9 cellular contexts compared by ENCODE assay signal in the genomic region with DNA sequence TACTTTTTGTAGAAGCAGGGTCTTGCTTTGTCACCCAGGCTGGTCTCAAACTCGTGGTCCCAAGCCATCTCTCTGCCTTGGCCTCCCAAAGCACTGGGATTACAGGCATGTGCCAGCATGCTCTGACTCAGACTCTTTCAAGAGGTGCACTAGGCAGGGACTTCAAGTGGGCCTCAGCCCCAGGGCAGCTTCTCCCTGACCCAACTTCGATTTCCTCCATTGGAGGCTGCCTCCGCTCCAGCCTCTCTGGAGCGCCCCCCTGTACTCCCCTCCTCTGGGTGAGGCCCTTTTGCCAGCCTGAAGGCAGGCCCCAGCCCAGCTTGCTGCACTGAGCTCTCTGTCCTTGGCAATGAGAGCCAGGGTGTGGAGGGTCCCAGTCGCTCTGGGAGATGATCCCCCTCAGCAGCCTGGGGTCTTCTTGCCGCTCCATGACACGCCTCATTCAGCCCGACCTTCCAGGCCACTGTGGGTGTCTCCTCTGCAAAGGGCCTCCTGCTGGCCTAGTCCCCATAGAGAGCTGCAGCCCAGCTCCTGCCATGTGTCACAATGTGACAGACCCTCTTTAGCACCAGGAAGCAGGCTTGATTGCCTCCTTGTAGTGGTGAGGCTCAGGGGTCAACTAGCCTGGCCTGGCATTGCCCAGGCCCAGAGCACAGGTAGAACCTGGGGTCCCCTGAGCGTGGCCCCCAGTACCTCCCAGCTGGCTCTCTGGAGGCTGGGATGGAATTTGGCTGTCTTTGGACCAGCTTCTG. TPM values are rescaled to one million over a fixed set of nuclear protein-coding genes. Genes with fewer than 3 reads are reported as not detected.
A peak's percentile ranks its signal among the peaks of the same experiment; 100 is the strongest.
DNase-seq lines count a peak whose midpoint lies in the region; ATAC-seq and TF ChIP-seq lines count a peak whose summit lies in the region.
"Had no signal": no experiment of that assay in that cellular context is flagged by ENCODE, and none has a peak within 500 bp of the region (broad histone marks: within the 10 kb centered on the region; RNA-seq: fewer than 3 reads in every experiment).

No MANE protein-coding gene starts in this region.

- H3K9me3 ChIP-seq in GM23248 (ENCODE audit: low read depth) (no peaks in the 10 kb centered on the region), NT2/D1 (ENCODE audit: insufficient read depth, low read length) (no peaks in the 10 kb centered on the region), hepatocyte (ENCODE audit: low read depth) (no peaks in the 10 kb centered on the region)

- H3K27ac ChIP-seq in GM23248 (no peak overlapping the region), hepatocyte (peak overlapping the region; percentile 43)

- no peak for TF ChIP-seq CTCF in hepatocyte (IDR thresholded peaks at IDR 0.05; ENCODE audit: poor library complexity)

- no peaks in the 10 kb centered on the region for H3K27me3 ChIP-seq in GM23248 (replicated peaks; ENCODE audit: insufficient read depth)
- no peaks in the 10 kb centered on the region for H3K27me3 ChIP-seq in NT2/D1 (ENCODE audit: insufficient read depth, insufficient read length)
- no peaks in the 10 kb centered on the region for H3K27me3 ChIP-seq in hepatocyte

- in situ Hi-C loops in GM23248 (cut with MboI) = no loop called here

- peaks cover 4% of the 10 kb centered on the region for H3K36me3 Mint-ChIP-seq in effector memory CD8-positive, alpha-beta T cell (ENCODE audit: insufficient read depth)

- H3K27ac Mint-ChIP-seq in effector memory CD8-positive, alpha-beta T cell = peak overlapping the region in 1 of 2 donors; percentile 71

- H3K9me2 ChIP-seq in GM23248 (ENCODE audit: insufficient read depth) = no peaks in the 10 kb centered on the region
- H3K9me2 ChIP-seq in hepatocyte (replicated peaks; ENCODE audit: insufficient read depth) = no peaks in the 10 kb centered on the region

- H3K4me3 ChIP-seq in GM23248 = no peak overlapping the region
- no peak overlapping the region for H3K4me3 ChIP-seq in NT2/D1 (ENCODE audit: insufficient read length, low read depth)
- no peak overlapping the region for H3K4me3 ChIP-seq in hepatocyte

- H2AFZ ChIP-seq in GM23248 (no peak overlapping the region), hepatocyte (no peak overlapping the region)

- no peaks in the 10 kb centered on the region for H3K27me3 Mint-ChIP-seq in effector memory CD8-positive, alpha-beta T cell

- no peak overlapping the region for H3K4me3 Mint-ChIP-seq in effector memory CD8-positive, alpha-beta T cell

- 76 to 78% methylated on average over 8 to 9 of the region's 9 CpGs for WGBS in GM23248 (ENCODE audit: low coverage in 1 of 2, low lambda C conversion rate in 2 of 2, missing lambda C conversion rate in 2 of 2), 2 experiments
- 89% methylated on average over 9 of the region's 9 CpGs for WGBS in hepatocyte (ENCODE audit: low lambda C conversion rate, missing lambda C conversion rate)

- H3K4me2 ChIP-seq in GM23248 (ENCODE audit: unreplicated experiment) (no peak overlapping the region), hepatocyte (peak overlapping the region; percentile 20)

- H3K4me1 Mint-ChIP-seq in effector memory CD8-positive, alpha-beta T cell (ENCODE audit: low read depth in 2 of 2) = peaks cover 0 to 4% of the 10 kb centered on the region in 2 donors

- no peaks in the 10 kb centered on the region for H3K9me3 Mint-ChIP-seq in effector memory CD8-positive, alpha-beta T cell

- H3K36me3 ChIP-seq in GM23248 (ENCODE audit: low read depth) = no peaks in the 10 kb centered on the region
- H3K36me3 ChIP-seq in NT2/D1 (ENCODE audit: insufficient read depth, insufficient read length, low read length) = peaks cover 6% of the 10 kb centered on the region
- no peaks in the 10 kb centered on the region for H3K36me3 ChIP-seq in hepatocyte (replicated peaks; ENCODE audit: insufficient read depth, low read depth)

- ATAC-seq in effector memory CD8-positive, alpha-beta T cell (replicated peaks) = no peak
- ATAC-seq: activated CD4-positive, CD25-positive, alpha-beta regulatory T cell treated with anti-CD3 and anti-CD28 coated beads, Interleukin-2, amount 50 U/mL, for 24 hours had no signal

- H3K9ac ChIP-seq in GM23248 (no peak overlapping the region), NT2/D1 (ENCODE audit: insufficient read length, low read depth) (peak overlapping the region; percentile 81)

- H3K4me1 ChIP-seq in GM23248 (ENCODE audit: insufficient read depth) = peaks cover 23% of the 10 kb centered on the region
- peaks cover 49% of the 10 kb centered on the region for H3K4me1 ChIP-seq in NT2/D1 (ENCODE audit: insufficient read depth, insufficient read length)
- peaks cover 32% of the 10 kb centered on the region for H3K4me1 ChIP-seq in hepatocyte (ENCODE audit: insufficient read depth)

- DNase-seq in GM23248 = peak; percentile 48
- no peak for DNase-seq in NT2/D1 (ENCODE audit: low read depth, low spot score)
- DNase-seq in hepatocyte (ENCODE audit: low spot score) = no peak
- peak; percentile 34 for DNase-seq in retina
- DNase-seq in effector memory CD8-positive, alpha-beta T cell = no peak
- no peak for DNase-seq in UCSD-AML1 (lab: John Stamatoyannopoulos, UW; ENCODE audit: unreplicated experiment)
- no peak for DNase-seq in HK-2 (ENCODE audit: unreplicated experiment)
- DNase-seq: stimulated activated CD4-positive, alpha-beta T cell treated with anti-CD3 and anti-CD28 coated beads, Interleukin-4, amount 100 ng/mL, for 4 hours had no signal

- H3K79me2 ChIP-seq in GM23248 (ENCODE audit: insufficient read depth) (peaks cover 98% of the 10 kb centered on the region), hepatocyte (peaks cover 95% of the 10 kb centered on the region)

- H4K20me1 ChIP-seq in GM23248 (ENCODE audit: insufficient read depth) (no peaks in the 10 kb centered on the region; the same call in 1 of the 2 replicates), hepatocyte (ENCODE audit: insufficient read depth, poor library complexity, severe bottlenecking) (peaks cover 33% of the 10 kb centered on the region)

- H3F3A ChIP-seq in GM23248 (ENCODE audit: insufficient read depth) = no peaks in the 10 kb centered on the region; the same call in 1 of the 2 replicates

RNA-seq across cellular contexts. Expression of gene CARM1, which starts 16.4 kb away (rescaled TPM):
- 41.9 and 42.4 TPM in 2 replicates for total RNA-seq in GM23248 (2014; rRNA removed; shearing (Covaris generic))
- polyA plus RNA-seq in GM23248 (2016; fragmentation: Nextera tagmentation; extraction: Ambion mirVana) (5.3 TPM in 2 replicates), hepatocyte (45.1 and 45.7 TPM in 2 replicates)
- total RNA-seq in hepatocyte = 27.5 and 34.3 TPM in 2 replicates

RNA-seq across cellular contexts. Expression of gene C19orf38, which starts 39.6 kb away (rescaled TPM):
- 0.22 TPM in 1 of 2 replicates, not detected in the other for total RNA-seq in GM23248 (2014; rRNA removed; shearing (Covaris generic))
- polyA plus RNA-seq in GM23248 (2016; fragmentation: Nextera tagmentation; extraction: Ambion mirVana) (0.20 and 0.42 TPM in 2 replicates), hepatocyte (0.56 and 1.5 TPM in 2 replicates)
- total RNA-seq in hepatocyte = 3.4 and 3.7 TPM in 2 replicates

RNA-seq across cellular contexts. Expression of gene YIPF2, which starts 40.6 kb away (rescaled TPM):
- total RNA-seq in GM23248 (2014; rRNA removed; shearing (Covaris generic)) = 114 and 140 TPM in 2 replicates
- polyA plus RNA-seq in GM23248 (2016; fragmentation: Nextera tagmentation; extraction: Ambion mirVana) (57.3 and 61.5 TPM in 2 replicates), hepatocyte (80.3 and 88.3 TPM in 2 replicates)
- total RNA-seq in hepatocyte = 115 and 123 TPM in 2 replicates

RNA-seq across cellular contexts. Expression of gene TIMM29, which starts 40.8 kb away (rescaled TPM):
- total RNA-seq in GM23248 (2014; rRNA removed; shearing (Covaris generic)) = 37.6 and 57.5 TPM in 2 replicates
- polyA plus RNA-seq in GM23248 (2016; fragmentation: Nextera tagmentation; extraction: Ambion mirVana) (20.3 and 20.8 TPM in 2 replicates), hepatocyte (23.0 and 24.1 TPM in 2 replicates)
- 19.4 and 36.2 TPM in 2 replicates for total RNA-seq in hepatocyte

RNA-seq across cellular contexts. Expression of gene TMED1, which starts 51.8 kb away (rescaled TPM):
- total RNA-seq in GM23248 (2014; rRNA removed; shearing (Covaris generic)) = 58.7 and 66.4 TPM in 2 replicates
- polyA plus RNA-seq in GM23248 (2016; fragmentation: Nextera tagmentation; extraction: Ambion mirVana) = 66.7 and 68.2 TPM in 2 replicates
- total RNA-seq in hepatocyte = 63.2 and 65.0 TPM in 2 replicates
- 93.1 and 95.4 TPM in 2 replicates for polyA plus RNA-seq in hepatocyte

Comparison
In these comparisons a context has a peak if more than half of its experiments do, and no peak if none do; other contexts are left out.
1. DNase-seq: peak in GM23248 (single experiment) and retina (single experiment); none in NT2/D1 (single experiment), hepatocyte (single experiment), effector memory CD8-positive, alpha-beta T cell (0 of 3), UCSD-AML1 (single experiment) and HK-2 (single experiment).